ENCODE assay signal across 24 cellular contexts in genomic region chr11:4704790-4705334, GRCh38. TPM values are rescaled to one million over a fixed set of nuclear protein-coding genes. Genes with fewer than 3 reads are reported as not detected.
DNase-seq lines count a peak whose midpoint lies in the region; ATAC-seq lines count a peak whose summit lies in the region.
"Had no signal": no experiment of that assay in that cellular context is flagged by ENCODE, and none has a peak within 500 bp of the region (broad histone marks: within the 10 kb centered on the region; RNA-seq: fewer than 3 reads in every experiment).

No MANE protein-coding gene starts in this region.

- no peak for ATAC-seq in HG03175 (IDR thresholded peaks at IDR 0.05; ENCODE audit: unreplicated experiment)
- ATAC-seq: activated CD8-positive, alpha-beta T cell treated with anti-CD3 and anti-CD28 coated beads for 36 hours; T-helper 17 cell had no signal

- H3K9ac ChIP-seq in iPS-20b (ENCODE audit: low read depth, low read length) (peak overlapping the region; percentile 57; the same call in 1 of the 2 replicates), skeletal muscle tissue (ENCODE audit: low read depth in 1 of 3, low read length in 3 of 3) (peak overlapping the region in 1 of 3 donors; percentile 23)
- H3K9ac ChIP-seq: GM23248 had no signal

- H3K36me3 ChIP-seq in iPS-20b (ENCODE audit: insufficient read depth, low read depth, low read length) = no peaks in the 10 kb centered on the region
- H3K36me3 ChIP-seq in skeletal muscle tissue (ENCODE audit: control insufficient read depth in 3 of 3, insufficient read depth in 3 of 3, low read length in 3 of 3) = no peaks in the 10 kb centered on the region
- H3K36me3 ChIP-seq: MG63, sigmoid colon had no signal

- in situ Hi-C loops in G401 (cut with HindIII; ENCODE audit: low sequenced_read_pairs) = no loop called here

- H3K27ac ChIP-seq in iPS-20b (ENCODE audit: low read length) (peak overlapping the region; percentile 80), skeletal muscle tissue (ENCODE audit: low read depth, low read length) (peak overlapping the region; percentile 54)
- H3K27ac ChIP-seq: GM23248 had no signal

- H3K4me1 ChIP-seq in iPS-20b (ENCODE audit: insufficient read depth, low read length) (peaks cover 12% of the 10 kb centered on the region; the same call in 1 of the 2 replicates), skeletal muscle tissue (ENCODE audit: control insufficient read depth in 3 of 3, insufficient read depth in 3 of 3, low read length in 3 of 3) (peaks cover 0 to 9% (median 8%) of the 10 kb centered on the region in 3 donors)

- peak overlapping the region; percentile 31 for H3K4me3 ChIP-seq in iPS-20b (ENCODE audit: low read length)
- no peak overlapping the region for H3K4me3 ChIP-seq in skeletal muscle tissue (ENCODE audit: low read length in 3 of 3)
- H3K4me3 ChIP-seq: GM23248, MG63, sigmoid colon had no signal

- H3K27me3 ChIP-seq in iPS-20b (ENCODE audit: insufficient read depth, low read length) = no peaks in the 10 kb centered on the region
- H3K27me3 ChIP-seq in skeletal muscle tissue (ENCODE audit: control insufficient read depth in 3 of 3, insufficient read depth in 3 of 3, low read length in 3 of 3) = no peaks in the 10 kb centered on the region
- H3K27me3 ChIP-seq: MG63, sigmoid colon had no signal

- H3K9me3 ChIP-seq in iPS-20b (ENCODE audit: insufficient read depth, low read depth, low read length) = no peaks in the 10 kb centered on the region
- H3K9me3 ChIP-seq in skeletal muscle tissue (ENCODE audit: control insufficient read depth in 3 of 3, low read length in 3 of 3) = no peaks in the 10 kb centered on the region
- H3K9me3 ChIP-seq: MG63, sigmoid colon had no signal

- DNase-seq in NCI-H2029 treated with DMSO at 0.1 percent for 48 hours (lab: John Stamatoyannopoulos, UW) (peak; percentile 87), NCI-H2029 (lab: John Stamatoyannopoulos, UW) (no peak), NCI-H526 (lab: John Stamatoyannopoulos, UW) (peak; percentile 78 to 79), G401 (ENCODE audit: low spot score) (no peak), LoVo (ENCODE audit: low spot score) (no peak)
- DNase-seq: activated CD8-positive, alpha-beta T cell treated with anti-CD3 and anti-CD28 coated beads for 36 hours; activated naive CD4-positive, alpha-beta T cell treated with anti-CD3 and anti-CD28 coated beads, Interleukin-2, amount 50 U/mL, for 16 hours; activated T-cell treated with anti-CD3 and anti-CD28 coated beads, Interleukin-2, amount 50 U/mL, for 24 hours; cerebellar nuclear complex; GM23248; hippocampal formation; kidney glomerular epithelial cell; MG63; occipital lobe; sigmoid colon; T-helper 17 cell had no signal

RNA-seq across cellular contexts. Expression of gene MMP26, which starts 0.3 kb away (rescaled TPM):
- total RNA-seq in skeletal muscle tissue = not detected
- not detected in 2 replicates for total RNA-seq in G401 (2014; rRNA removed; shearing (Covaris generic))
- total RNA-seq: A673; activated CD8-positive, alpha-beta T cell treated with anti-CD3 and anti-CD28 coated beads for 36 hours; astrocyte; Daoy; GM23248; mononuclear cell; occipital lobe; sigmoid colon; T-helper 17 cell; ureter had no signal

RNA-seq across cellular contexts. Expression of gene OR51E2, which starts 7.2 kb away (rescaled TPM):
- total RNA-seq in skeletal muscle tissue = 0.52 TPM
- total RNA-seq in G401 (2014; rRNA removed; shearing (Covaris generic)) = not detected in 2 replicates
- total RNA-seq: A673; activated CD8-positive, alpha-beta T cell treated with anti-CD3 and anti-CD28 coated beads for 36 hours; Daoy; GM23248; occipital lobe; T-helper 17 cell had no signal

Comparison
In these comparisons a context has a peak if more than half of its experiments do, and no peak if none do; other contexts are left out.
1. DNase-seq: peak in NCI-H2029 treated with DMSO at 0.1 percent for 48 hours (single experiment) and NCI-H526 (2 of 2); none in NCI-H2029 (single experiment), G401 (single experiment) and LoVo (single experiment).